Comparison of ENCODE assay signal across 1 cellular context in the genomic region with DNA sequence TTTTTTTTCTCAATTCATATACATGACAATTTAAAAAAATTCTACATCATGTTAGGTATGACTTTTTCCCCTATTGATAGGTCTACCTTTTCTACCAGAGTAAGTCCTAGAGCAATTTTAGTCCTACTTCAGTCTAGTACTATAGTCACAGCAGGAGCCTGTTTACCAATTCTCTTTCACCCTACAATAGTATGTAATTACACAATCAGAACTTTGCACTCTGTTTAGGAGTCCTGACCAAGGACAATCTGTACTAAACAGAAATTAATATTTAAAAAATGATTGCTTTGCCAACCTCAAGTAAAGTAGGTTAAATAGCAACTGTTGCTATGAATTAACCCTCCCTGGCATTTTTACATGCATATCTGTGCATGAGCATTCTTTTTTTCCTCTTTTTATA.
A peak's percentile ranks its signal among the peaks of the same experiment; 100 is the strongest.
TF ChIP-seq lines count a peak whose summit lies in the region.

No MANE protein-coding gene starts in this region.

TF ChIP-seq in liver, 16 proteins besides CTCF, POLR2A, EP300 and RAD21 (continued from another document):
- TF ChIP-seq, protein P1, sequence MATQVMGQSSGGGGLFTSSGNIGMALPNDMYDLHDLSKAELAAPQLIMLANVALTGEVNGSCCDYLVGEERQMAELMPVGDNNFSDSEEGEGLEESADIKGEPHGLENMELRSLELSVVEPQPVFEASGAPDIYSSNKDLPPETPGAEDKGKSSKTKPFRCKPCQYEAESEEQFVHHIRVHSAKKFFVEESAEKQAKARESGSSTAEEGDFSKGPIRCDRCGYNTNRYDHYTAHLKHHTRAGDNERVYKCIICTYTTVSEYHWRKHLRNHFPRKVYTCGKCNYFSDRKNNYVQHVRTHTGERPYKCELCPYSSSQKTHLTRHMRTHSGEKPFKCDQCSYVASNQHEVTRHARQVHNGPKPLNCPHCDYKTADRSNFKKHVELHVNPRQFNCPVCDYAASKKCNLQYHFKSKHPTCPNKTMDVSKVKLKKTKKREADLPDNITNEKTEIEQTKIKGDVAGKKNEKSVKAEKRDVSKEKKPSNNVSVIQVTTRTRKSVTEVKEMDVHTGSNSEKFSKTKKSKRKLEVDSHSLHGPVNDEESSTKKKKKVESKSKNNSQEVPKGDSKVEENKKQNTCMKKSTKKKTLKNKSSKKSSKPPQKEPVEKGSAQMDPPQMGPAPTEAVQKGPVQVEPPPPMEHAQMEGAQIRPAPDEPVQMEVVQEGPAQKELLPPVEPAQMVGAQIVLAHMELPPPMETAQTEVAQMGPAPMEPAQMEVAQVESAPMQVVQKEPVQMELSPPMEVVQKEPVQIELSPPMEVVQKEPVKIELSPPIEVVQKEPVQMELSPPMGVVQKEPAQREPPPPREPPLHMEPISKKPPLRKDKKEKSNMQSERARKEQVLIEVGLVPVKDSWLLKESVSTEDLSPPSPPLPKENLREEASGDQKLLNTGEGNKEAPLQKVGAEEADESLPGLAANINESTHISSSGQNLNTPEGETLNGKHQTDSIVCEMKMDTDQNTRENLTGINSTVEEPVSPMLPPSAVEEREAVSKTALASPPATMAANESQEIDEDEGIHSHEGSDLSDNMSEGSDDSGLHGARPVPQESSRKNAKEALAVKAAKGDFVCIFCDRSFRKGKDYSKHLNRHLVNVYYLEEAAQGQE (IDR thresholded peaks at IDR 0.05): peak; percentile 62
- TF ChIP-seq FOXA2 (IDR thresholded peaks at IDR 0.05): peak; percentile 56
- peak; percentile 46 for TF ChIP-seq YY1 (IDR thresholded peaks at IDR 0.05)
- peak; percentile 92 for TF ChIP-seq HNF4G (IDR thresholded peaks at IDR 0.05)
- TF ChIP-seq FOXA1 (IDR thresholded peaks at IDR 0.05): no peak
- no peak for TF ChIP-seq EGR1 (IDR thresholded peaks at IDR 0.05; ENCODE audit: low read depth in 2 of 2)
- peak; percentile 97 for TF ChIP-seq HNF4A (conservative IDR thresholded peaks at IDR 0.05)
- TF ChIP-seq, protein P2, sequence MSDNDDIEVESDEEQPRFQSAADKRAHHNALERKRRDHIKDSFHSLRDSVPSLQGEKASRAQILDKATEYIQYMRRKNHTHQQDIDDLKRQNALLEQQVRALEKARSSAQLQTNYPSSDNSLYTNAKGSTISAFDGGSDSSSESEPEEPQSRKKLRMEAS (IDR thresholded peaks at IDR 0.05): peak; percentile 61
- TF ChIP-seq SP1 (IDR thresholded peaks at IDR 0.05): peak; percentile 92
- TF ChIP-seq RXRA (IDR thresholded peaks at IDR 0.05): peak; percentile 85 to 88
- no peak for TF ChIP-seq NR2F2 (IDR thresholded peaks at IDR 0.05)
- TF ChIP-seq, protein P3, sequence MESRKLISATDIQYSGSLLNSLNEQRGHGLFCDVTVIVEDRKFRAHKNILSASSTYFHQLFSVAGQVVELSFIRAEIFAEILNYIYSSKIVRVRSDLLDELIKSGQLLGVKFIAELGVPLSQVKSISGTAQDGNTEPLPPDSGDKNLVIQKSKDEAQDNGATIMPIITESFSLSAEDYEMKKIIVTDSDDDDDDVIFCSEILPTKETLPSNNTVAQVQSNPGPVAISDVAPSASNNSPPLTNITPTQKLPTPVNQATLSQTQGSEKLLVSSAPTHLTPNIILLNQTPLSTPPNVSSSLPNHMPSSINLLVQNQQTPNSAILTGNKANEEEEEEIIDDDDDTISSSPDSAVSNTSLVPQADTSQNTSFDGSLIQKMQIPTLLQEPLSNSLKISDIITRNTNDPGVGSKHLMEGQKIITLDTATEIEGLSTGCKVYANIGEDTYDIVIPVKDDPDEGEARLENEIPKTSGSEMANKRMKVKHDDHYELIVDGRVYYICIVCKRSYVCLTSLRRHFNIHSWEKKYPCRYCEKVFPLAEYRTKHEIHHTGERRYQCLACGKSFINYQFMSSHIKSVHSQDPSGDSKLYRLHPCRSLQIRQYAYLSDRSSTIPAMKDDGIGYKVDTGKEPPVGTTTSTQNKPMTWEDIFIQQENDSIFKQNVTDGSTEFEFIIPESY (IDR thresholded peaks at IDR 0.05): peak; percentile 55
